8 cellular contexts compared by ENCODE assay signal in the genomic region with DNA sequence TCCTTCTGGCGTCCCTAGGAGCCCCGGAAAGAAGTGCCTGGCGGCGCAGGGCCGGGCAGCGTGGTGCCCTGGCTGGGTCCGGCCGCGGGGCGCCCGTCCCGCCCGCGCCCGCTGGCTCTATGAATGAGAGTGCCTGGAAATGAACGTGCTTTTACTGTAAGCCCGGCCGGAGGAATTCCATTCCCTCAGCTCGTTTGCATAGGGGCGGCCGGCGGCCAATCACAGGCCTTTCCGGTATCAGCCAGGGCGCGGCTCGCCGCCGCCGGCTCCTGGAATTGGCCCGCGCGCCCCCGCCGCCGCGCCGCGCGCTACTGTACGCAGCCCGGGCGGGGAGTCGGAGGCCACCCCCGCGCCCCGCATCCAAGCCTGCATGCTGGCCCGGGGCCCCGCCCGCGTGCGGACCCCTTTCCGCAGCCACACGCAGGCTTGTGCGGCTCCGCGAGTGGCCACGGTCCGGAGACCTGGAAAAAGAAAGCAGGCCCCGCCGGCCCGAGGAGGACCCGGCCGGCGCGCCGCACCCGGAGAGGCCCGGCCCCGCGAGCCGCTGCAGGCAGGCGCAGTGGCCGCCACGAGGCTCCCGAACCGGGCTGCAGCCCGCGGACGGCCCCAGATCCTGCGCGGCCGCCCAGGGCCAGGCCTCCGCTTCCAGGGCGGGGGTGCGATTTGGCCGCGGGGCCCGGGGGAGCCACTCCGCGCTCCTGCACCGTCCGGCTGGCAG.
DNase-seq lines count a peak whose midpoint lies in the region; ATAC-seq, FAIRE-seq and TF ChIP-seq lines count a peak whose summit lies in the region.

No MANE protein-coding gene starts in this region.

- peak overlapping the region; percentile 92 for H3K4me3 Mint-ChIP-seq in activated CD4-positive, alpha-beta T cell treated with anti-CD3 and anti-CD28 coated beads for 36 hours

- CTCF ChIA-PET in activated CD4-positive, alpha-beta T cell treated with anti-CD3 and anti-CD28 coated beads for 36 hours (lab: Charles Lee) = interaction anchor here (0.5 to 7.7 kb wide), 22 partner anchors 9 to 489 kb away, joined by 3 to 32 read pairs (median 4); no protein-coding TSS in a partner anchor

- H3K27ac Mint-ChIP-seq in activated CD4-positive, alpha-beta T cell treated with anti-CD3 and anti-CD28 coated beads for 36 hours = peak overlapping the region; percentile 100

- H3K27me3 ChIP-seq in left lung = peaks cover 6 to 54% of the 10 kb centered on the region in 2 donors

- ATAC-seq in HG03439 (IDR thresholded peaks at IDR 0.05; ENCODE audit: unreplicated experiment) = peak; percentile 60
- ATAC-seq in activated CD4-positive, alpha-beta T cell treated with anti-CD3 and anti-CD28 coated beads for 36 hours = peak; percentile 56
- peak; percentile 73 for ATAC-seq in left lung

- H3K36me3 Mint-ChIP-seq in activated CD4-positive, alpha-beta T cell treated with anti-CD3 and anti-CD28 coated beads for 36 hours (ENCODE audit: low read depth) = peaks cover 31% of the 10 kb centered on the region

- POLR2A ChIA-PET in activated CD4-positive, alpha-beta T cell treated with anti-CD3 and anti-CD28 coated beads for 36 hours (lab: Charles Lee) = interaction anchor here (0.6 to 5.6 kb wide), 23 partner anchors 22 to 209 kb away, joined by 3 to 104 read pairs (median 5); no protein-coding TSS in a partner anchor

- H3K27ac ChIP-seq in coronary artery = peak overlapping the region; percentile 83 to 94
- peak overlapping the region; percentile 98 to 99 for H3K27ac ChIP-seq in left lung

- peak; percentile 86 to 88 for DNase-seq in AML-193 (lab: John Stamatoyannopoulos, UW)
- peak; percentile 75 for DNase-seq in GM19239 (ENCODE audit: insufficient read length, low spot score)
- peak; percentile 90 for DNase-seq in NCI-H460 (ENCODE audit: extremely low read depth, low read depth)
- peak; percentile 93 for DNase-seq in activated CD4-positive, alpha-beta T cell treated with anti-CD3 and anti-CD28 coated beads for 36 hours
- peak; percentile 96 for DNase-seq in coronary artery (ENCODE audit: low spot score)
- peak; percentile 96 to 98 for DNase-seq in left lung
- peak; percentile 75 for DNase-seq in stimulated activated CD4-positive, alpha-beta T cell treated with anti-CD3 and anti-CD28 coated beads, Interleukin-2, amount 100 ng/mL, for 4 hours (ENCODE audit: low read depth)

- H3K36me3 ChIP-seq in left lung = no peaks in the 10 kb centered on the region

- intact Hi-C loops in activated CD4-positive, alpha-beta T cell treated with anti-CD3 and anti-CD28 coated beads for 36 hours (cut with DNase I, micrococcal nuclease) = loop anchor here (1.0 to 10.0 kb wide), 26 partner anchors 46 to 954 kb away; partner anchors contain the start of gene RUNX1 (in 1 of the 2)
- intact Hi-C loops in left lung (cut with DNase I) = no loop called here

- no peaks in the 10 kb centered on the region for H3K9me3 Mint-ChIP-seq in activated CD4-positive, alpha-beta T cell treated with anti-CD3 and anti-CD28 coated beads for 36 hours (ENCODE audit: low read depth)

- H3K9me3 ChIP-seq in left lung = no peaks in the 10 kb centered on the region

- H3K4me3 ChIP-seq in coronary artery (peak overlapping the region; percentile 85), left lung (peak overlapping the region; percentile 58 to 64)

- peak; percentile 4 for FAIRE-seq in GM19239 (lab: Jason Lieb, UNC)

- H3K4me1 Mint-ChIP-seq in activated CD4-positive, alpha-beta T cell treated with anti-CD3 and anti-CD28 coated beads for 36 hours = peaks cover 37% of the 10 kb centered on the region

- TF ChIP-seq CTCF in coronary artery (IDR thresholded peaks at IDR 0.05) (no peak), left lung (IDR thresholded peaks at IDR 0.05) (peak in 1 of 2 donors; percentile 11)

- peaks cover 0 to 32% of the 10 kb centered on the region in 2 donors for H3K4me1 ChIP-seq in left lung

- H3K27me3 Mint-ChIP-seq in activated CD4-positive, alpha-beta T cell treated with anti-CD3 and anti-CD28 coated beads for 36 hours = no peaks in the 10 kb centered on the region

Comparison
In these comparisons a context has a peak if more than half of its experiments do, and no peak if none do; other contexts are left out.
1. Peak in every context shown above with its lines: DNase-seq, ATAC-seq, H3K4me3 ChIP-seq and H3K27ac ChIP-seq.
2. intact Hi-C loops: an anchor here in activated CD4-positive, alpha-beta T cell treated with anti-CD3 and anti-CD28 coated beads for 36 hours (1.0 to 10.0 kb wide); none called in left lung.